1 cellular context compared by ENCODE assay signal in genomic region chr1:53899708-53900107, GRCh38.
A peak's percentile ranks its signal among the peaks of the same experiment; 100 is the strongest.
TF ChIP-seq lines count a peak whose summit lies in the region.

No MANE protein-coding gene starts in this region.

TF ChIP-seq in HepG2, 621 proteins besides CTCF, POLR2A, EP300 and RAD21 (continued from another document):
- TF ChIP-seq HBP1 (CRISPR knock-in tag; IDR thresholded peaks at IDR 0.05; ENCODE audit: low read depth) (no peak), ZNF660 (CRISPR knock-in tag; IDR thresholded peaks at IDR 0.05; ENCODE audit: borderline replicate concordance, low read depth) (no peak), ZNF629 (CRISPR knock-in tag; conservative IDR thresholded peaks at IDR 0.05) (no peak), ZSCAN29 (CRISPR knock-in tag; conservative IDR thresholded peaks at IDR 0.05) (no peak), HOXD1 (CRISPR knock-in tag; IDR thresholded peaks at IDR 0.05) (no peak), CENPT (CRISPR knock-in tag; IDR thresholded peaks at IDR 0.05; ENCODE audit: low read depth) (no peak), ZNF749 (CRISPR knock-in tag; IDR thresholded peaks at IDR 0.05; ENCODE audit: borderline replicate concordance) (no peak), POLR2AphosphoS2 (IDR thresholded peaks at IDR 0.05; ENCODE audit: low read depth, low read length) (no peak), ZNF414 (CRISPR knock-in tag; IDR thresholded peaks at IDR 0.05) (no peak), SALL1 (CRISPR knock-in tag; IDR thresholded peaks at IDR 0.05) (0 out of 2 replicates have a peak, but pooled peaks have one; percentile 10), TAF15 (IDR thresholded peaks at IDR 0.05; ENCODE audit: low read depth, low read length, poor library complexity, severe bottlenecking) (no peak)
TF ChIP-seq in HepG2: peak in this region for 12.
